Comparison of ENCODE assay signal across 8 cellular contexts in genomic region chr22:30763815-30764686, GRCh38.
DNase-seq lines count a peak whose midpoint lies in the region; ATAC-seq and TF ChIP-seq lines count a peak whose summit lies in the region.

No MANE protein-coding gene starts in this region.

- H3K27me3 ChIP-seq in OCI-LY3 (ENCODE audit: low read depth, low read length) = no peaks in the 10 kb centered on the region
- no peaks in the 10 kb centered on the region for H3K27me3 ChIP-seq in cardiac muscle cell

- peaks cover 7% of the 10 kb centered on the region; the same call in 1 of the 2 replicates for H3K4me1 ChIP-seq in OCI-LY3 (ENCODE audit: low read length)
- H3K4me1 ChIP-seq in cardiac muscle cell (ENCODE audit: low read depth) = no peaks in the 10 kb centered on the region

- no peak overlapping the region for H3K4me3 ChIP-seq in Jurkat, Clone E6-1 (ENCODE audit: low read length)
- H3K4me3 ChIP-seq in OCI-LY3 (ENCODE audit: low read length) = peak overlapping the region; percentile 55
- no peak overlapping the region for H3K4me3 ChIP-seq in cardiac muscle cell

- TF ChIP-seq CTCF in OCI-LY3 (IDR thresholded peaks at IDR 0.05; ENCODE audit: low read depth, low read length) = peak; percentile 91
- TF ChIP-seq CTCF in cardiac muscle cell (IDR thresholded peaks at IDR 0.05; ENCODE audit: low read depth, low read length) = peak; percentile 66

- H3K36me3 ChIP-seq in OCI-LY3 (replicated peaks; ENCODE audit: low read depth, low read length) = no peaks in the 10 kb centered on the region
- no peaks in the 10 kb centered on the region for H3K36me3 ChIP-seq in cardiac muscle cell

- H3K4me2 ChIP-seq in OCI-LY3 (ENCODE audit: low read length) = peak overlapping the region; percentile 76

- H3K9me3 ChIP-seq in OCI-LY3 (ENCODE audit: insufficient read depth, low read length) = no peaks in the 10 kb centered on the region
- no peaks in the 10 kb centered on the region for H3K9me3 ChIP-seq in cardiac muscle cell (ENCODE audit: low read depth)

- no peaks in the 10 kb centered on the region for H4K20me1 ChIP-seq in OCI-LY3 (ENCODE audit: insufficient read depth, low read length)

- H2AFZ ChIP-seq in OCI-LY3 (ENCODE audit: low read depth, low read length) = peak overlapping the region; percentile 40; the same call in 1 of the 2 replicates

- DNase-seq in DMS153 (lab: John Stamatoyannopoulos, UW) (peak; percentile 61), cardiac muscle cell (ENCODE audit: low read depth in 1 of 2, low spot score in 1 of 2) (peak; percentile 84 to 89), pulmonary artery endothelial cell (ENCODE audit: low read depth, low spot score) (peak; percentile 50)
- DNase-seq in Jurkat, Clone E6-1 (ENCODE audit: low read depth, low spot score) = peak; percentile 66
- DNase-seq in activated naive CD4-positive, alpha-beta T cell treated with Interleukin-2 at 50 U/mL for 16 hours = peak; percentile 30

- H3K79me2 ChIP-seq in OCI-LY3 (ENCODE audit: low read length) = no peaks in the 10 kb centered on the region

- ATAC-seq in GM19467 (IDR thresholded peaks at IDR 0.05; ENCODE audit: unreplicated experiment) (no peak), GM21515 (IDR thresholded peaks at IDR 0.05; ENCODE audit: unreplicated experiment) (no peak)

- H3K27ac ChIP-seq in OCI-LY3 (ENCODE audit: low read length) (no peak overlapping the region), cardiac muscle cell (no peak overlapping the region)

- H3K9ac ChIP-seq in OCI-LY3 (ENCODE audit: low read length) = 0 out of 2 replicates have a peak overlapping the region, but pooled peaks have one; percentile 17

Comparison
In these comparisons a context has a peak if more than half of its experiments do, and no peak if none do; other contexts are left out.
1. DNase-seq: peak in every context shown above with its lines; median percentile 86 in cardiac muscle cell; 66 in Jurkat, Clone E6-1; 61 in DMS153; 50 in pulmonary artery endothelial cell; 30 in activated naive CD4-positive, alpha-beta T cell treated with Interleukin-2 at 50 U/mL for 16 hours.